ENCODE assay signal across 8 cellular contexts in genomic region chr7:18666107-18666728, GRCh38.
DNase-seq lines count a peak whose midpoint lies in the region; ATAC-seq, FAIRE-seq and TF ChIP-seq lines count a peak whose summit lies in the region.

No MANE protein-coding gene starts in this region.

- no peaks in the 10 kb centered on the region for H4K20me1 ChIP-seq in astrocyte (ENCODE audit: insufficient read depth, low read length)

- FAIRE-seq in astrocyte (lab: Jason Lieb, UNC): peak; percentile 20
- FAIRE-seq in small intestine (lab: Jason Lieb, UNC): no peak

- H3K27me3 Mint-ChIP-seq in T-helper 2 cell treated with Interferon-gamma antibody and Interleukin-4, amounts not matched to agents 5 μg/mL and 100 μg/mL, for 36 hours (ENCODE audit: low read depth): no peaks in the 10 kb centered on the region
- H3K27me3 Mint-ChIP-seq in astrocyte (ENCODE audit: low read depth, unreplicated experiment): no peaks in the 10 kb centered on the region

- no peak overlapping the region for H3K4me3 ChIP-seq in astrocyte (ENCODE audit: insufficient read depth, low read depth, low read length)
- H3K4me3 ChIP-seq in small intestine (ENCODE audit: low read depth in 1 of 2, low read length in 2 of 2): no peak overlapping the region

- H3K27ac ChIP-seq in astrocyte (ENCODE audit: low read depth, low read length): no peak overlapping the region
- no peak overlapping the region for H3K27ac ChIP-seq in small intestine (ENCODE audit: low read depth in 1 of 2, low read length in 1 of 2)

- peak; percentile 83 for TF ChIP-seq CTCF in astrocyte (IDR thresholded peaks at IDR 0.05; ENCODE audit: insufficient read depth, low read depth, low read length)

- no peaks in the 10 kb centered on the region for H3K4me1 Mint-ChIP-seq in T-helper 2 cell treated with Interferon-gamma antibody and Interleukin-4, amounts not matched to agents 5 μg/mL and 100 μg/mL, for 36 hours (ENCODE audit: low read depth)
- peaks cover 8% of the 10 kb centered on the region for H3K4me1 Mint-ChIP-seq in astrocyte (ENCODE audit: low read depth, unreplicated experiment)

- no peaks in the 10 kb centered on the region for H3K79me2 ChIP-seq in astrocyte (ENCODE audit: insufficient read depth, low read length)

- no peaks in the 10 kb centered on the region for H3K36me3 Mint-ChIP-seq in T-helper 2 cell treated with Interferon-gamma antibody and Interleukin-4, amounts not matched to agents 5 μg/mL and 100 μg/mL, for 36 hours (ENCODE audit: low read depth)
- H3K36me3 Mint-ChIP-seq in astrocyte (ENCODE audit: low read depth, unreplicated experiment): peaks cover 2% of the 10 kb centered on the region

- H3K27ac Mint-ChIP-seq in T-helper 2 cell treated with Interferon-gamma antibody and Interleukin-4, amounts not matched to agents 5 μg/mL and 100 μg/mL, for 36 hours: no peak overlapping the region
- no peak overlapping the region for H3K27ac Mint-ChIP-seq in astrocyte (ENCODE audit: unreplicated experiment)

- peak; percentile 97 for ATAC-seq in HG02870 (IDR thresholded peaks at IDR 0.05; ENCODE audit: unreplicated experiment)

- H3K4me3 Mint-ChIP-seq in T-helper 2 cell treated with Interferon-gamma antibody and Interleukin-4, amounts not matched to agents 5 μg/mL and 100 μg/mL, for 36 hours: no peak overlapping the region
- no peak overlapping the region for H3K4me3 Mint-ChIP-seq in astrocyte (ENCODE audit: unreplicated experiment)

- 15 to 26% (median 16%) methylated on average over 4 of the region's 4 CpGs for WGBS in small intestine, 3 donors

- H3K27me3 ChIP-seq in astrocyte (ENCODE audit: insufficient read depth, low read length): no peaks in the 10 kb centered on the region
- H3K27me3 ChIP-seq in small intestine (ENCODE audit: control insufficient read depth in 2 of 2, insufficient read depth in 2 of 2, low read length in 2 of 2): no peaks in the 10 kb centered on the region

- H3K9me3 Mint-ChIP-seq in T-helper 2 cell treated with Interferon-gamma antibody and Interleukin-4, amounts not matched to agents 5 μg/mL and 100 μg/mL, for 36 hours: no peaks in the 10 kb centered on the region
- no peaks in the 10 kb centered on the region for H3K9me3 Mint-ChIP-seq in astrocyte (ENCODE audit: unreplicated experiment)

- H3K9me3 ChIP-seq in astrocyte (ENCODE audit: insufficient read depth, low read depth, low read length): no peaks in the 10 kb centered on the region
- no peaks in the 10 kb centered on the region for H3K9me3 ChIP-seq in small intestine (ENCODE audit: control insufficient read depth, low read depth)

- peaks cover 5% of the 10 kb centered on the region for H3K4me1 ChIP-seq in astrocyte (ENCODE audit: insufficient read depth, low read length)
- no peaks in the 10 kb centered on the region for H3K4me1 ChIP-seq in small intestine (ENCODE audit: control insufficient read depth in 2 of 2, insufficient read depth in 1 of 2, low read depth in 1 of 2, low read length in 1 of 2)

- H2AFZ ChIP-seq in astrocyte (ENCODE audit: low read depth, low read length): no peak overlapping the region

- H3K9ac ChIP-seq in astrocyte (ENCODE audit: low read length): no peak overlapping the region

- peak; percentile 63 for DNase-seq in activated gamma-delta T cell treated with Interleukin-2 at 50 U/mL for 16 hours
- no peak for DNase-seq in activated gamma-delta T cell (lab: John Stamatoyannopoulos, UW)
- DNase-seq in NCI-H187 (lab: John Stamatoyannopoulos, UW): peak; percentile 13 to 35
- DNase-seq in T-helper 2 cell treated with Interferon-gamma antibody and Interleukin-4, amounts not matched to agents 5 μg/mL and 100 μg/mL, for 36 hours (ENCODE audit: low spot score): peak; percentile 59
- DNase-seq in astrocyte (ENCODE audit: low read depth): peak; percentile 31
- peak in 46 of 51 donors; percentile 1 to 83 (median 45) for DNase-seq in hypothalamus (lab: John Stamatoyannopoulos, UW)
- DNase-seq in small intestine: peak; percentile 52

- no peak overlapping the region for H3K4me2 ChIP-seq in astrocyte (ENCODE audit: low read length)

- no peaks in the 10 kb centered on the region for H3K36me3 ChIP-seq in astrocyte (ENCODE audit: insufficient read depth, low read length)
- H3K36me3 ChIP-seq in small intestine (ENCODE audit: control insufficient read depth in 2 of 2, insufficient read depth in 2 of 2, low read length in 2 of 2): no peaks in the 10 kb centered on the region
